20 cellular contexts compared by ENCODE assay signal in genomic region chr5:159001247-159001646, GRCh38.
A peak's percentile ranks its signal among the peaks of the same experiment; 100 is the strongest.
DNase-seq lines count a peak whose midpoint lies in the region; TF ChIP-seq lines count a peak whose summit lies in the region.
"Had no signal": no experiment of that assay in that cellular context is flagged by ENCODE, and none has a peak within 500 bp of the region (broad histone marks: within the 10 kb centered on the region; RNA-seq: fewer than 3 reads in every experiment).

No MANE protein-coding gene starts in this region.

- no peaks in the 10 kb centered on the region for H3K27me3 ChIP-seq in adipocyte (replicated peaks; ENCODE audit: control insufficient read depth, insufficient read depth, low read length)
- H3K27me3 ChIP-seq: adrenal gland, SJCRH30, testis had no signal

- no peak for TF ChIP-seq CTCF in fibroblast of villous mesenchyme (IDR thresholded peaks at IDR 0.05; ENCODE audit: insufficient read depth, low read depth, low read length)

- peak overlapping the region; percentile 48 for H3K9ac ChIP-seq in adipocyte (ENCODE audit: low read length)

- peak; percentile 10 for DNase-seq in EL
- DNase-seq in adipocyte (ENCODE audit: low read depth), result peak; percentile 86
- peak; percentile 51 for DNase-seq in fibroblast of villous mesenchyme (ENCODE audit: low read depth)
- DNase-seq in stromal cell of bone marrow (ENCODE audit: low read depth), result peak; percentile 46
- DNase-seq in glomerular visceral epithelial cell (ENCODE audit: extremely low spot score), result no peak
- no peak for DNase-seq in NCI-H1092 treated with DMSO at 0.1 percent for 48 hours (lab: John Stamatoyannopoulos, UW)
- DNase-seq in Kasumi-1 (lab: John Stamatoyannopoulos, UW), result no peak
- DNase-seq: activated CD4-positive, alpha-beta T cell treated with anti-CD3 and anti-CD28 coated beads, Interleukin-2, amount 50 U/mL, for 4 hours; activated gamma-delta T cell; activated T-cell treated with anti-CD3 and anti-CD28 coated beads for 4 hours; adrenal gland; dorsolateral prefrontal cortex; H7; head of caudate nucleus; NCI-H1105; NCI-H2081; NCI-H446; SJCRH30; T-helper 1 cell; testis had no signal

- peaks cover 96% of the 10 kb centered on the region for H3K4me1 ChIP-seq in adipocyte (ENCODE audit: control insufficient read depth, insufficient read depth, low read length)
- H3K4me1 ChIP-seq: adrenal gland had no signal

- H3K9me3 ChIP-seq in adipocyte (ENCODE audit: control insufficient read depth, low read length), result no peaks in the 10 kb centered on the region
- H3K9me3 ChIP-seq: adrenal gland, SJCRH30, testis had no signal

- H3K4me3 ChIP-seq in adipocyte (ENCODE audit: low read length) (peak overlapping the region; percentile 15), fibroblast of villous mesenchyme (ENCODE audit: low read depth, low read length) (no peak overlapping the region)
- H3K4me3 ChIP-seq: adrenal gland, dorsolateral prefrontal cortex, SJCRH30, testis had no signal

- peaks cover 5% of the 10 kb centered on the region for H3K36me3 ChIP-seq in adipocyte (ENCODE audit: control insufficient read depth, insufficient read depth, low read length, severe bottlenecking)
- H3K36me3 ChIP-seq: adrenal gland, SJCRH30 had no signal

Comparison
In these comparisons a context has a peak if more than half of its experiments do, and no peak if none do; other contexts are left out.
1. DNase-seq: peak in EL (single experiment), adipocyte (single experiment), fibroblast of villous mesenchyme (single experiment) and stromal cell of bone marrow (single experiment); none in glomerular visceral epithelial cell (single experiment), NCI-H1092 treated with DMSO at 0.1 percent for 48 hours (single experiment) and Kasumi-1 (0 of 2).